8 cellular contexts compared by ENCODE assay signal in genomic region chr7:36526720-36527548, GRCh38.
DNase-seq lines count a peak whose midpoint lies in the region; TF ChIP-seq lines count a peak whose summit lies in the region.

No MANE protein-coding gene starts in this region.

- H3K27me3 Mint-ChIP-seq in endothelial cell (ENCODE audit: unreplicated experiment) = no peaks in the 10 kb centered on the region

- peak; percentile 74 for DNase-seq in DMS53 (lab: John Stamatoyannopoulos, UW)
- DNase-seq in H4 (ENCODE audit: low spot score) = peak; percentile 87
- DNase-seq in NCI-H460 (ENCODE audit: extremely low read depth, low read depth) = peak; percentile 66
- peak; percentile 38 to 87 for DNase-seq in fibroblast of lung (ENCODE audit: low read depth in 2 of 2)
- no peak for DNase-seq in cortex of kidney (lab: John Stamatoyannopoulos, UW)
- no peak for DNase-seq in endothelial cell (ENCODE audit: low spot score)
- no peak for DNase-seq in NCI-H1436 treated with DMSO at 0.1 percent for 48 hours (lab: John Stamatoyannopoulos, UW)
- DNase-seq in NCI-H345 treated with DMSO at 0.1 percent for 48 hours (lab: John Stamatoyannopoulos, UW; ENCODE audit: unreplicated experiment) = no peak

- no peaks in the 10 kb centered on the region for H3K79me2 ChIP-seq in fibroblast of lung (ENCODE audit: control insufficient read depth, insufficient read depth, low read length)

- H3K27ac ChIP-seq in fibroblast of lung (ENCODE audit: insufficient read depth, low read length) = no peak overlapping the region

- no peaks in the 10 kb centered on the region for H3K4me1 Mint-ChIP-seq in endothelial cell (ENCODE audit: unreplicated experiment)

- no peaks in the 10 kb centered on the region for H3K36me3 Mint-ChIP-seq in endothelial cell (ENCODE audit: low read depth, unreplicated experiment)

- H3K9ac ChIP-seq in fibroblast of lung (ENCODE audit: insufficient read depth, low read length) = no peak overlapping the region

- H3K27me3 ChIP-seq in fibroblast of lung (ENCODE audit: control insufficient read depth, insufficient read depth, low read length) = no peaks in the 10 kb centered on the region

- no peak overlapping the region for H3K27ac Mint-ChIP-seq in endothelial cell (ENCODE audit: unreplicated experiment)

- H3K4me3 ChIP-seq in fibroblast of lung (replicated peaks in 1 of 4; ENCODE audit: control extremely low read depth in 1 of 4, insufficient read depth in 1 of 4, low read depth in 3 of 4, low read length in 4 of 4) = no peak overlapping the region

- no peaks in the 10 kb centered on the region for H3K36me3 ChIP-seq in fibroblast of lung (ENCODE audit: control insufficient read depth, insufficient read depth, low read length)

- H3K4me2 ChIP-seq in fibroblast of lung (ENCODE audit: extremely low read depth, insufficient read depth, low read length) = no peak overlapping the region

- H4K20me1 ChIP-seq in fibroblast of lung (ENCODE audit: control insufficient read depth, extremely low read depth, insufficient read depth, low read length) = no peaks in the 10 kb centered on the region

- no peak overlapping the region for H2AFZ ChIP-seq in fibroblast of lung (ENCODE audit: low read length)

- no peaks in the 10 kb centered on the region for H3K9me3 Mint-ChIP-seq in endothelial cell (ENCODE audit: unreplicated experiment)

- TF ChIP-seq CTCF in fibroblast of lung (conservative IDR thresholded peaks at IDR 0.05 in 1 of 2, IDR thresholded peaks at IDR 0.05 in 1 of 2; ENCODE audit: low read depth in 1 of 2, low read length in 2 of 2) = no peak
- TF ChIP-seq CTCF in endothelial cell (IDR thresholded peaks at IDR 0.05; ENCODE audit: unreplicated experiment) = no peak

- H3K4me3 Mint-ChIP-seq in endothelial cell (ENCODE audit: unreplicated experiment) = no peak overlapping the region

- peaks cover 2% of the 10 kb centered on the region for H3K4me1 ChIP-seq in fibroblast of lung (ENCODE audit: control insufficient read depth, extremely low read depth, insufficient read depth, low read length)

- no peaks in the 10 kb centered on the region for H3K9me3 ChIP-seq in fibroblast of lung (ENCODE audit: control insufficient read depth, insufficient read depth, low read depth, low read length)

Comparison
In these comparisons a context has a peak if more than half of its experiments do, and no peak if none do; other contexts are left out.
1. DNase-seq: peak in DMS53 (single experiment), H4 (single experiment), NCI-H460 (single experiment) and fibroblast of lung (2 of 2); none in cortex of kidney (single experiment), endothelial cell (single experiment), NCI-H1436 treated with DMSO at 0.1 percent for 48 hours (single experiment) and NCI-H345 treated with DMSO at 0.1 percent for 48 hours (single experiment).